Comparison of ENCODE assay signal across 8 cellular contexts in genomic region chr17:15849054-15849453, GRCh38.
A peak's percentile ranks its signal among the peaks of the same experiment; 100 is the strongest.
DNase-seq lines count a peak whose midpoint lies in the region; FAIRE-seq and TF ChIP-seq lines count a peak whose summit lies in the region.
"Not testable (repeated sequence)": the region's sequence is repeated elsewhere in the genome, so short reads cannot be mapped to it uniquely, and the experiment has no call there.

No MANE protein-coding gene starts in this region.

- not testable (repeated sequence) for H3K36me3 ChIP-seq in Karpas-422 (ENCODE audit: insufficient read depth, low read length); small intestine (ENCODE audit: control insufficient read depth in 2 of 2, insufficient read depth in 2 of 2, low read length in 2 of 2); testis (ENCODE audit: low read depth, missing control alignments)

- TF ChIP-seq CTCF in GM10248 (IDR thresholded peaks at IDR 0.05; ENCODE audit: control extremely low read depth, extremely low read depth, low read depth, missing control alignments): peak; percentile 27
- not testable (repeated sequence) for TF ChIP-seq CTCF in testis (IDR thresholded peaks at IDR 0.05)

- CTCF ChIA-PET in GM10248 (lab: Yijun Ruan, JAX): not testable (repeated sequence)

- not testable (repeated sequence) for H3K9me3 ChIP-seq in Karpas-422 (ENCODE audit: low read length); small intestine (ENCODE audit: control insufficient read depth, low read depth); testis

- not testable (repeated sequence) for H3K27ac ChIP-seq in Karpas-422 (ENCODE audit: low read length); small intestine (ENCODE audit: low read depth in 1 of 2, low read length in 1 of 2); testis

- DNase-seq in GM10248 (ENCODE audit: extremely low spot score) (peak; percentile 9), Karpas-422 (peak; percentile 88), T-helper 1 cell (peak in 3 of 5 donors; percentile 10 to 70 (median 21)), dermis blood vessel endothelial cell (peak; percentile 76), iPS-NIHi7 (ENCODE audit: extremely low spot score) (peak; percentile 39), small intestine (peak; percentile 45), testis (peak; percentile 51)
- peak; percentile 66 to 75 for DNase-seq in activated T-cell treated with anti-CD3 and anti-CD28 coated beads, Interleukin-2, amount 50 U/mL, for 48 hours

- intact Hi-C loops in testis (cut with DNase I; ENCODE audit: low total_unique reads): not testable (repeated sequence)

- not testable (repeated sequence) for H3K9ac ChIP-seq in Karpas-422 (ENCODE audit: low read length)

- POLR2A ChIA-PET in GM10248 (lab: Yijun Ruan, JAX): not testable (repeated sequence)

- not testable (repeated sequence) for H3K27me3 ChIP-seq in Karpas-422 (ENCODE audit: low read length); small intestine (ENCODE audit: control insufficient read depth in 2 of 2, insufficient read depth in 2 of 2, low read length in 2 of 2); testis

- not testable (repeated sequence) for H4K20me1 ChIP-seq in Karpas-422 (ENCODE audit: insufficient read depth, low read depth, low read length)

- not testable (repeated sequence) for H3K4me1 ChIP-seq in Karpas-422 (ENCODE audit: low read length); small intestine (ENCODE audit: control insufficient read depth in 2 of 2, insufficient read depth in 1 of 2, low read depth in 1 of 2, low read length in 1 of 2); testis

- H3K4me3 ChIP-seq in Karpas-422 (ENCODE audit: low read length); small intestine (ENCODE audit: low read depth in 1 of 2, low read length in 2 of 2); testis: not testable (repeated sequence)

- H3K79me2 ChIP-seq in Karpas-422 (ENCODE audit: low read length): not testable (repeated sequence)

- H3K4me2 ChIP-seq in Karpas-422 (ENCODE audit: low read depth, low read length, poor library complexity, severe bottlenecking): not testable (repeated sequence)

- not testable (repeated sequence) for FAIRE-seq in small intestine (lab: Jason Lieb, UNC)

- H2AFZ ChIP-seq in Karpas-422 (ENCODE audit: low read length): not testable (repeated sequence)

- 15 to 28% (median 19%) methylated on average over 5 to 6 of the region's 6 CpGs for WGBS in small intestine, 3 donors
- WGBS in testis, 2 donors: 34 to 47% methylated on average over 5 to 6 of the region's 6 CpGs

- H3K9me2 ChIP-seq in Karpas-422 (replicated peaks; ENCODE audit: insufficient read depth, low read length): not testable (repeated sequence)

- not testable (repeated sequence) for TF ChIP-seq POLR2A in testis (IDR thresholded peaks at IDR 0.05)

Comparison
In these comparisons a context has a peak if more than half of its experiments do, and no peak if none do; other contexts are left out.
1. DNase-seq: peak in every context shown above with its lines; median percentile 88 in Karpas-422; 76 in dermis blood vessel endothelial cell; 70 in activated T-cell treated with anti-CD3 and anti-CD28 coated beads, Interleukin-2, amount 50 U/mL, for 48 hours; 51 in testis; 45 in small intestine; 39 in iPS-NIHi7; 21 in T-helper 1 cell; 9 in GM10248.